13 cellular contexts compared by ENCODE assay signal in the genomic region with DNA sequence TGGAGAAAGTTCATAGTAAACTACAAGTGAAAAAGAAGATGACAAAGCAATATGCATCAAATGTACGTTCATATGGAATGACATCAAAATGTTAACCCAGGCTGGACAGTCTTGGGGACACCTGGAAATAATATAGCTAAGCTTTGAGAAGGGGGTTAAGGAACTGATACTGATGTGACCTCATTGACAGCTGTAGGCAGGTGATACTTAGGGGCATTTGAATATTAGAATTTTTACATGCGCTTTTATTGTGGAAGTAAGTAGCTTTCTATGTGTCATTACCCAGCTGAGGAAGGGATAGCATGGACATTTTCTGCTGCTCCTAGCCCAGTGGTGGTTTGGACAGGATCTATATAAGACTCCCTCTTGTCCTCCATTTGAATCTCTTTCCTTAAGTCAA.
DNase-seq lines count a peak whose midpoint lies in the region; ATAC-seq and TF ChIP-seq lines count a peak whose summit lies in the region.
"Had no signal": no experiment of that assay in that cellular context is flagged by ENCODE, and none has a peak within 500 bp of the region (broad histone marks: within the 10 kb centered on the region; RNA-seq: fewer than 3 reads in every experiment).

No MANE protein-coding gene starts in this region.

- ATAC-seq in GM19043 (IDR thresholded peaks at IDR 0.05; ENCODE audit: low read depth, unreplicated experiment) (peak; percentile 42), GM21723 (IDR thresholded peaks at IDR 0.05; ENCODE audit: unreplicated experiment) (peak; percentile 44), HG03354 (IDR thresholded peaks at IDR 0.05; ENCODE audit: poor library complexity, severe bottlenecking, unreplicated experiment) (peak; percentile 73), HG03469 (IDR thresholded peaks at IDR 0.05; ENCODE audit: unreplicated experiment) (no peak)
- ATAC-seq: activated CD4-positive, CD25-positive, alpha-beta regulatory T cell treated with anti-CD3 and anti-CD28 coated beads, Interleukin-2, amount 50 U/mL, for 24 hours; HCT116 had no signal

- no peak overlapping the region for H3K4me2 ChIP-seq in trophoblast cell (ENCODE audit: low read length)

- no peak overlapping the region for H3K9ac ChIP-seq in trophoblast cell (ENCODE audit: low read length)

- H3K4me3 ChIP-seq in trophoblast cell (ENCODE audit: low read depth, low read length) (no peak overlapping the region), A673 (ENCODE audit: low read depth, low read length, poor library complexity, severe bottlenecking) (no peak overlapping the region), esophagus squamous epithelium (no peak overlapping the region)
- H3K4me3 ChIP-seq: lung had no signal

- H3K79me2 ChIP-seq in trophoblast cell (ENCODE audit: control insufficient read depth, insufficient read depth, low read length, poor library complexity) = no peaks in the 10 kb centered on the region

- H3K14ac ChIP-seq in trophoblast cell (ENCODE audit: low read length) = peak overlapping the region; percentile 15

- H4K12ac ChIP-seq in trophoblast cell (ENCODE audit: low read depth, low read length) = no peak overlapping the region

- no peak overlapping the region for H2AFZ ChIP-seq in trophoblast cell (ENCODE audit: insufficient read depth, low read length, poor library complexity)

- H3K27ac ChIP-seq in trophoblast cell (ENCODE audit: low read depth, low read length) (no peak overlapping the region), A673 (ENCODE audit: low read depth, low read length, poor library complexity, severe bottlenecking) (no peak overlapping the region), esophagus squamous epithelium (no peak overlapping the region)

- H3K4me1 ChIP-seq in trophoblast cell (ENCODE audit: control insufficient read depth in 1 of 2, insufficient read depth in 2 of 2, low read length in 2 of 2) (peaks cover 0 to 7% of the 10 kb centered on the region in 2 experiments), A673 (ENCODE audit: insufficient read depth, low read length, poor library complexity, severe bottlenecking) (peaks cover 13% of the 10 kb centered on the region), esophagus squamous epithelium (no peaks in the 10 kb centered on the region)

- H3K23ac ChIP-seq in trophoblast cell (ENCODE audit: low read length) = no peak overlapping the region

- DNase-seq in trophoblast cell (no peak), A673 (ENCODE audit: low spot score) (no peak), esophagus squamous epithelium (lab: John Stamatoyannopoulos, UW) (no peak)
- DNase-seq: activated T-cell treated with anti-CD3 and anti-CD28 coated beads, Interleukin-2, amount 50 U/mL, for 1 hour; aorta; EL had no signal

- H2AK5ac ChIP-seq in trophoblast cell (ENCODE audit: low read length) = no peak overlapping the region

- no peak overlapping the region for H2BK5ac ChIP-seq in trophoblast cell (ENCODE audit: low read depth, low read length, poor library complexity)

- POLR2A ChIA-PET in A673 (lab: Charles Lee; ENCODE audit: low non-redundant PET) = no interaction called here

- H3K79me1 ChIP-seq in trophoblast cell (ENCODE audit: low read length) = peaks cover 38% of the 10 kb centered on the region

- H2BK12ac ChIP-seq in trophoblast cell (ENCODE audit: low read length) = peak overlapping the region; percentile 59

- H3K36me3 ChIP-seq in trophoblast cell (ENCODE audit: control insufficient read depth in 1 of 2, insufficient read depth in 2 of 2, low read length in 2 of 2) (no peaks in the 10 kb centered on the region), A673 (ENCODE audit: insufficient read depth, low read length, poor library complexity, severe bottlenecking) (no peaks in the 10 kb centered on the region), esophagus squamous epithelium (no peaks in the 10 kb centered on the region)

- H3K4ac ChIP-seq in trophoblast cell (ENCODE audit: low read depth, low read length) = no peak overlapping the region

- peak overlapping the region; percentile 16 for H4K91ac ChIP-seq in trophoblast cell (ENCODE audit: low read depth, low read length)

- no peak for TF ChIP-seq POLR2A in esophagus squamous epithelium (IDR thresholded peaks at IDR 0.05)

- H3K27me3 ChIP-seq in trophoblast cell (ENCODE audit: insufficient read depth, low read length) = no peaks in the 10 kb centered on the region
- no peaks in the 10 kb centered on the region for H3K27me3 ChIP-seq in A673 (replicated peaks; ENCODE audit: insufficient read depth, low read depth, low read length, poor library complexity)
- H3K27me3 ChIP-seq in esophagus squamous epithelium = no peaks in the 10 kb centered on the region

- BruUV-seq in A673 (replicated peaks; lab: Mats Ljungman, UMichigan) = no TSS peak

- H3K9me3 ChIP-seq in trophoblast cell (ENCODE audit: insufficient read depth, low read depth, low read length) (no peaks in the 10 kb centered on the region), A673 (ENCODE audit: low read depth, low read length, poor library complexity, severe bottlenecking) (no peaks in the 10 kb centered on the region), esophagus squamous epithelium (no peaks in the 10 kb centered on the region)

- intact Hi-C loops in A673 (cut with micrococcal nuclease; ENCODE audit: unreplicated experiment) = no loop called here
- intact Hi-C loops in esophagus squamous epithelium (cut with DNase I) = no loop called here

- TF ChIP-seq CTCF in A673 (conservative IDR thresholded peaks at IDR 0.05; ENCODE audit: low read depth, low read length) (no peak), esophagus squamous epithelium (IDR thresholded peaks at IDR 0.05) (no peak)

- no peak overlapping the region for H3K18ac ChIP-seq in trophoblast cell (ENCODE audit: low read length)

- H4K8ac ChIP-seq in trophoblast cell (ENCODE audit: low read depth, low read length) = no peak overlapping the region

- CTCF ChIA-PET in A673 (lab: Charles Lee) = no interaction called here

- H2BK120ac ChIP-seq in trophoblast cell (ENCODE audit: insufficient read depth, low read length, poor library complexity) = peak overlapping the region; percentile 56

- WGBS in trophoblast cell (ENCODE audit: extremely low coverage, insufficient coverage, insufficient read length) = no CpG with 5 or more reads among the region's 2 CpGs
- WGBS in esophagus squamous epithelium, 2 donors = 83 to 87% methylated on average over 2 of the region's 2 CpGs
